In genomic region chr6:111566222-111566717, GRCh38 we compare ENCODE assay signal across 1 cellular context.
TF ChIP-seq lines count a peak whose summit lies in the region.

No MANE protein-coding gene starts in this region.

TF ChIP-seq in SK-N-SH treated with all-trans-retinoic acid at 6 μM for 48 hours, 23 proteins besides CTCF, POLR2A, EP300 and RAD21 (continued from another document):
- TF ChIP-seq BACH2 (CRISPR knock-in tag; IDR thresholded peaks at IDR 0.05; ENCODE audit: borderline replicate concordance) = no peak
- TF ChIP-seq ZNF70 (CRISPR knock-in tag; IDR thresholded peaks at IDR 0.05) = no peak
- no peak for TF ChIP-seq TOX (CRISPR knock-in tag; IDR thresholded peaks at IDR 0.05; ENCODE audit: borderline replicate concordance)
- no peak for TF ChIP-seq SNAI2 (CRISPR knock-in tag; IDR thresholded peaks at IDR 0.05)
- no peak for TF ChIP-seq PPARA (CRISPR knock-in tag; IDR thresholded peaks at IDR 0.05; ENCODE audit: borderline replicate concordance)
